8 cellular contexts compared by ENCODE assay signal in the genomic region with DNA sequence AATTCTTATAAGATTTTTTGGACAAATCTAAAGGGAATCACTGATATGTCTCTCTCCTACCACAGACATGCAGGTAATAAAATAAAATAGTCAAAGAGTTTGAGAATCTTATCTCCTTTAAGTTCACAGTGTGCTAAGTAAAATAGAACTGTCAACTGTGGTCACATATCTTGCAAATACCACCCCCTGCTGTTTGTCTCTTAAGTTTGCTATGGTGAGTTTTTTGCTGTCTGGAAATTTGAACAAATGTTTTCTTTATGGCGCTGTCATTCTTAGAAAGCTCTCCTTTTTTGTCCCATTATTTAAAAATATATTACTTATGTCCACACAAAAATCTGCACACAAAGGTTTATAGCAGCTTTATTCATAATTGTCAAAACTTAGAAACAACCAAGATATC. TPM values are rescaled to one million over a fixed set of nuclear protein-coding genes. Genes with fewer than 3 reads are reported as not detected.
A peak's percentile ranks its signal among the peaks of the same experiment; 100 is the strongest.
DNase-seq lines count a peak whose midpoint lies in the region; ATAC-seq and TF ChIP-seq lines count a peak whose summit lies in the region.

No MANE protein-coding gene starts in this region.

- ATAC-seq in activated naive CD8-positive, alpha-beta T cell treated with anti-CD3 and anti-CD28 coated beads, Interleukin-2, amount 10 ng/mL, durations not matched to agents 7 days and 5 days (ENCODE audit: low read depth): no peak
- peak; percentile 41 for ATAC-seq in mucosa of descending colon
- ATAC-seq in HG02610 (IDR thresholded peaks at IDR 0.05; ENCODE audit: unreplicated experiment): no peak

- TF ChIP-seq RAD21 in Ishikawa (IDR thresholded peaks at IDR 0.05; ENCODE audit: low read depth): peak; percentile 7; the same call in 1 of the 2 replicates

- peak overlapping the region; percentile 85 for H3K4me3 Mint-ChIP-seq in activated naive CD8-positive, alpha-beta T cell treated with anti-CD3 and anti-CD28 coated beads, Interleukin-2, amount 10 ng/mL, durations not matched to agents 7 days and 5 days

- peaks cover 38% of the 10 kb centered on the region for H3K4me1 Mint-ChIP-seq in activated naive CD8-positive, alpha-beta T cell treated with anti-CD3 and anti-CD28 coated beads, Interleukin-2, amount 10 ng/mL, durations not matched to agents 7 days and 5 days

- DNase-seq in DMS 273 (lab: John Stamatoyannopoulos, UW; ENCODE audit: unreplicated experiment) (peak; percentile 60), mucosa of descending colon (peak in 1 of 3 donors; percentile 49), NCI-H2227 treated with DMSO at 0.1 percent for 48 hours (lab: John Stamatoyannopoulos, UW) (no peak), DMS79 treated with DMSO at 0.1 percent for 48 hours (lab: John Stamatoyannopoulos, UW) (no peak)
- no peak for DNase-seq in activated naive CD8-positive, alpha-beta T cell treated with anti-CD3 and anti-CD28 coated beads, Interleukin-2, amount 10 ng/mL, durations not matched to agents 7 days and 5 days
- no peak for DNase-seq in stimulated activated CD4-positive, alpha-beta T cell treated with anti-CD3 and anti-CD28 coated beads, Interleukin-4, amount 100 ng/mL, for 1 hour

- POLR2A ChIA-PET in activated naive CD8-positive, alpha-beta T cell treated with anti-CD3 and anti-CD28 coated beads, Interleukin-2, amount 10 ng/mL, durations not matched to agents 7 days and 5 days (lab: Charles Lee): interaction anchor here (0.5 to 3.9 kb wide), 5 partner anchors 236 to 352 kb away, joined by 3 to 67 read pairs (median 6); partner anchors contain the start of genes GIMAP7 and GIMAP8

- H3K27ac Mint-ChIP-seq in activated naive CD8-positive, alpha-beta T cell treated with anti-CD3 and anti-CD28 coated beads, Interleukin-2, amount 10 ng/mL, durations not matched to agents 7 days and 5 days: peak overlapping the region; percentile 91

- no peaks in the 10 kb centered on the region for H3K27me3 Mint-ChIP-seq in activated naive CD8-positive, alpha-beta T cell treated with anti-CD3 and anti-CD28 coated beads, Interleukin-2, amount 10 ng/mL, durations not matched to agents 7 days and 5 days

- no peaks in the 10 kb centered on the region for H3K4me1 ChIP-seq in mucosa of descending colon (ENCODE audit: low read depth)

- no peak overlapping the region for H3K4me3 ChIP-seq in mucosa of descending colon

- TF ChIP-seq EP300 in Ishikawa (IDR thresholded peaks at IDR 0.05; ENCODE audit: borderline replicate concordance): no peak

- intact Hi-C loops in mucosa of descending colon (cut with DNase I, micrococcal nuclease): no loop called here

- no peaks in the 10 kb centered on the region for H3K36me3 ChIP-seq in mucosa of descending colon (ENCODE audit: low read depth)

- peaks cover 8% of the 10 kb centered on the region for H3K36me3 Mint-ChIP-seq in activated naive CD8-positive, alpha-beta T cell treated with anti-CD3 and anti-CD28 coated beads, Interleukin-2, amount 10 ng/mL, durations not matched to agents 7 days and 5 days

- TF ChIP-seq CTCF in mucosa of descending colon (IDR thresholded peaks at IDR 0.05): no peak

- H3K9me3 ChIP-seq in mucosa of descending colon: no peaks in the 10 kb centered on the region

- peaks cover 5% of the 10 kb centered on the region for H3K9me3 Mint-ChIP-seq in activated naive CD8-positive, alpha-beta T cell treated with anti-CD3 and anti-CD28 coated beads, Interleukin-2, amount 10 ng/mL, durations not matched to agents 7 days and 5 days

TF ChIP-seq in Ishikawa, 13 proteins besides CTCF, POLR2A, EP300 and RAD21:
- TF ChIP-seq EGR1 (IDR thresholded peaks at IDR 0.05): no peak
TF ChIP-seq in Ishikawa: peak in this region for 0.

RNA-seq across cellular contexts. Expression of gene GIMAP5, which starts 19.6 kb away (rescaled TPM):
- 100 to 1,000 TPM; 112 to 123 TPM for total RNA-seq in activated naive CD8-positive, alpha-beta T cell treated with anti-CD3 and anti-CD28 coated beads, Interleukin-2, amount 10 ng/mL, durations not matched to agents 7 days and 5 days
- total RNA-seq in mucosa of descending colon: 10 to 100 TPM in 1 of 3 donors, 1 to 10 TPM in 2; 3.1 to 10.3 (median 9.3) TPM

RNA-seq across cellular contexts. Expression of gene GIMAP1, which starts 40.4 kb away (rescaled TPM):
- 10 to 100 TPM; 42.1 to 43.0 TPM for total RNA-seq in activated naive CD8-positive, alpha-beta T cell treated with anti-CD3 and anti-CD28 coated beads, Interleukin-2, amount 10 ng/mL, durations not matched to agents 7 days and 5 days
- total RNA-seq in mucosa of descending colon: 1 to 10 TPM in 2 of 3 donors, under 1 TPM in 1; 0.84 to 3.6 (median 2.9) TPM

RNA-seq across cellular contexts. Expression of gene TMEM176B, which starts 43.3 kb away (rescaled TPM):
- total RNA-seq in activated naive CD8-positive, alpha-beta T cell treated with anti-CD3 and anti-CD28 coated beads, Interleukin-2, amount 10 ng/mL, durations not matched to agents 7 days and 5 days: under 1 TPM; 0.61 to 0.82 TPM
- total RNA-seq in mucosa of descending colon: 100 to 1,000 TPM; 210 to 401 (median 338) TPM

RNA-seq across cellular contexts. Expression of gene TMEM176A, which starts 43.7 kb away (rescaled TPM):
- total RNA-seq in activated naive CD8-positive, alpha-beta T cell treated with anti-CD3 and anti-CD28 coated beads, Interleukin-2, amount 10 ng/mL, durations not matched to agents 7 days and 5 days: under 1 TPM in 1 of 2 experiments, not detected in 1; 0.54 TPM
- total RNA-seq in mucosa of descending colon: 100 to 1,000 TPM; 178 to 282 (median 245) TPM

Comparison
In these comparisons a context has a peak if more than half of its experiments do, and no peak if none do; other contexts are left out.
1. RNA of gene GIMAP5, which starts 19.6 kb away (total RNA-seq): 112 to 123 TPM in activated naive CD8-positive, alpha-beta T cell treated with anti-CD3 and anti-CD28 coated beads, Interleukin-2, amount 10 ng/mL, durations not matched to agents 7 days and 5 days; 3.1 to 10.3 TPM in mucosa of descending colon; every median in the first group is over 4 times any median in the second.
2. RNA of gene GIMAP1, which starts 40.4 kb away (total RNA-seq): 42.1 to 43.0 TPM in activated naive CD8-positive, alpha-beta T cell treated with anti-CD3 and anti-CD28 coated beads, Interleukin-2, amount 10 ng/mL, durations not matched to agents 7 days and 5 days; 0.84 to 3.6 TPM in mucosa of descending colon; every median in the first group is over 4 times any median in the second.
3. RNA of gene TMEM176B, which starts 43.3 kb away (total RNA-seq): 210 to 401 TPM in mucosa of descending colon; 0.61 to 0.82 TPM in activated naive CD8-positive, alpha-beta T cell treated with anti-CD3 and anti-CD28 coated beads, Interleukin-2, amount 10 ng/mL, durations not matched to agents 7 days and 5 days; every median in the first group is over 100 times any median in the second.